In genomic region chr5:74950836-74951515, GRCh38 we compare ENCODE assay signal across 17 cellular contexts.
DNase-seq lines count a peak whose midpoint lies in the region; ATAC-seq, FAIRE-seq and TF ChIP-seq lines count a peak whose summit lies in the region.
"Had no signal": no experiment of that assay in that cellular context is flagged by ENCODE, and none has a peak within 500 bp of the region (broad histone marks: within the 10 kb centered on the region; RNA-seq: fewer than 3 reads in every experiment).

No MANE protein-coding gene starts in this region.

- no TSS peak for BruUV-seq in K562 (replicated peaks; lab: Mats Ljungman, UMichigan)

- WGBS in K562 (ENCODE audit: insufficient coverage, low coverage, missing lambda C conversion rate): 0% methylated on average over 1 of the region's 1 CpG
- WGBS in mesenchymal stem cell: 86% methylated on average over 1 of the region's 1 CpG

- H3K9ac ChIP-seq in K562 (ENCODE audit: insufficient read depth in 1 of 2, low read depth in 2 of 2, low read length in 2 of 2): no peak overlapping the region
- H3K9ac ChIP-seq in mesenchymal stem cell (ENCODE audit: low read length): no peak overlapping the region

- no peak overlapping the region for H3K14ac ChIP-seq in mesenchymal stem cell (ENCODE audit: low read length in 2 of 2)

- H4K8ac ChIP-seq in mesenchymal stem cell (ENCODE audit: low read length): no peak overlapping the region

- no peaks in the 10 kb centered on the region for H3K79me2 ChIP-seq in K562 (ENCODE audit: control insufficient read depth, insufficient read depth, low read length)

- H3K4me1 ChIP-seq in K562 (replicated peaks in 1 of 2; ENCODE audit: control insufficient read depth in 2 of 2, insufficient read depth in 2 of 2, low read length in 2 of 2): no peaks in the 10 kb centered on the region
- peaks cover 23% of the 10 kb centered on the region for H3K4me1 ChIP-seq in mesenchymal stem cell (ENCODE audit: control insufficient read depth, insufficient read depth, low read depth, low read length)

- no peak for ATAC-seq in K562
- ATAC-seq: SK-N-SH treated with all-trans-retinoic acid at 6 μM for 48 hours had no signal

- H3K79me1 ChIP-seq in mesenchymal stem cell (replicated peaks; ENCODE audit: low read length, poor library complexity, severe bottlenecking): peaks cover 5% of the 10 kb centered on the region

- H2AK5ac ChIP-seq in mesenchymal stem cell (ENCODE audit: low read length, severe bottlenecking): peak overlapping the region; percentile 54

- H3K27me3 ChIP-seq in K562 (ENCODE audit: control insufficient read depth in 2 of 2, insufficient read depth in 2 of 2, low read length in 2 of 2) (peaks cover 0 to 10% of the 10 kb centered on the region in 2 experiments; a peak in 3 of 5 replicates), mesenchymal stem cell (ENCODE audit: control insufficient read depth in 1 of 2, insufficient read depth in 1 of 2, low read length in 2 of 2) (no peaks in the 10 kb centered on the region), WERI-Rb-1 (ENCODE audit: insufficient read depth, low read depth, severe bottlenecking) (no peaks in the 10 kb centered on the region)

- DNase-seq in AG08395 (ENCODE audit: low spot score) (peak; percentile 26), GM03348 (ENCODE audit: low spot score) (peak; percentile 28), K562 (ENCODE audit: extremely low read depth in 1 of 4, low spot score in 3 of 4) (no peak), mesenchymal stem cell (no peak), anterior cingulate cortex (lab: John Stamatoyannopoulos, UW) (no peak), HUDEP-2 (lab: John Stamatoyannopoulos, UW; ENCODE audit: unreplicated experiment in 76 of 76) (no peak), WERI-Rb-1 (no peak)
- no peak for DNase-seq in activated CD4-positive, alpha-beta T cell treated with anti-CD3 and anti-CD28 coated beads, Interleukin-2, amount 50 U/mL, for 4 hours
- DNase-seq: CD4-positive, alpha-beta memory T cell; DND-41; MV-4-11; NCI-H146; NCI-H226; NCI-H526 treated with DMSO at 0.1 percent for 48 hours; Right ventricle myocardium superior had no signal

- no peak overlapping the region for H4K91ac ChIP-seq in mesenchymal stem cell (ENCODE audit: low read length)

- no peaks in the 10 kb centered on the region for H3K9me1 ChIP-seq in K562 (ENCODE audit: control insufficient read depth, insufficient read depth, low read length)

- intact Hi-C loops in K562 (cut with micrococcal nuclease): no loop called here

- no peak overlapping the region for H3K4me3 ChIP-seq in K562
- no peak overlapping the region for H3K4me3 ChIP-seq in mesenchymal stem cell (ENCODE audit: insufficient read depth in 1 of 2, low read depth in 1 of 2, low read length in 2 of 2)
- H3K4me3 ChIP-seq in WERI-Rb-1 (ENCODE audit: low read depth, low read length): no peak overlapping the region

- H3K4me2 ChIP-seq in K562 (ENCODE audit: insufficient read depth, low read length): no peak overlapping the region
- H3K4me2 ChIP-seq in mesenchymal stem cell (ENCODE audit: low read length, poor library complexity, severe bottlenecking): no peak overlapping the region

- no peak for TF ChIP-seq EP300 in K562 (IDR thresholded peaks at IDR 0.05; ENCODE audit: low read length)

- H3K36me3 ChIP-seq in K562 (ENCODE audit: control insufficient read depth, insufficient read depth, low read length): no peaks in the 10 kb centered on the region
- H3K36me3 ChIP-seq in mesenchymal stem cell (ENCODE audit: control insufficient read depth in 1 of 2, insufficient read depth in 2 of 2, low read depth in 1 of 2, low read length in 2 of 2): no peaks in the 10 kb centered on the region
- no peaks in the 10 kb centered on the region for H3K36me3 ChIP-seq in WERI-Rb-1

- peak overlapping the region in 1 of 2 experiments; percentile 75 for H2BK12ac ChIP-seq in mesenchymal stem cell (ENCODE audit: low read length in 2 of 2)

- H3K9me3 ChIP-seq in K562 (replicated peaks; ENCODE audit: control insufficient read depth, insufficient read depth, low read depth, low read length) (no peaks in the 10 kb centered on the region), mesenchymal stem cell (ENCODE audit: control insufficient read depth, low read length) (peaks cover 4% of the 10 kb centered on the region), WERI-Rb-1 (ENCODE audit: severe bottlenecking) (no peaks in the 10 kb centered on the region)

- no peak overlapping the region for H3K4ac ChIP-seq in mesenchymal stem cell (ENCODE audit: low read depth in 1 of 2, low read length in 2 of 2)

- H3K18ac ChIP-seq in mesenchymal stem cell (ENCODE audit: low read depth in 1 of 2, low read length in 2 of 2): peak overlapping the region in 1 of 2 experiments; percentile 9

- POLR2A ChIA-PET in K562 (lab: Yijun Ruan, JAX): interaction anchor here (0.6 to 1.0 kb wide), 2 partner anchors 8 to 57 kb away, joined by 4 read pairs; no protein-coding TSS in a partner anchor

- TF ChIP-seq CTCF in K562 (IDR thresholded peaks at IDR 0.05 in 2 of 3, conservative IDR thresholded peaks at IDR 0.05 in 1 of 3; ENCODE audit: insufficient read depth in 2 of 3, low read depth in 1 of 3, low read length in 3 of 3): no peak
- no peak for TF ChIP-seq CTCF in WERI-Rb-1 (IDR thresholded peaks at IDR 0.05; ENCODE audit: low read depth, low read length)

- H3K23ac ChIP-seq in mesenchymal stem cell (ENCODE audit: low read length in 2 of 2): no peak overlapping the region

- FAIRE-seq in K562 (lab: Jason Lieb, UNC): no peak
- FAIRE-seq: A204.1 had no signal

- no peak overlapping the region for H3K27ac ChIP-seq in K562 (ENCODE audit: extremely low read depth, low read depth, low read length)
- H3K27ac ChIP-seq in mesenchymal stem cell (ENCODE audit: low read length, poor library complexity, severe bottlenecking): no peak overlapping the region
- H3K27ac ChIP-seq in WERI-Rb-1: no peak overlapping the region

- H2BK5ac ChIP-seq in mesenchymal stem cell (ENCODE audit: low read depth, low read length, poor library complexity, severe bottlenecking): no peak overlapping the region

- no peaks in the 10 kb centered on the region for H4K20me1 ChIP-seq in K562 (replicated peaks; ENCODE audit: control insufficient read depth, insufficient read depth, low read length)

- H2AFZ ChIP-seq in K562 (ENCODE audit: low read depth, low read length): no peak overlapping the region
- no peak overlapping the region for H2AFZ ChIP-seq in mesenchymal stem cell (ENCODE audit: low read depth, low read length)

- CTCF ChIA-PET in K562 (lab: Yijun Ruan, JAX; ENCODE audit: low intra/inter-chr PET ratio): no interaction called here

- no peak for TF ChIP-seq POLR2A in K562 (conservative IDR thresholded peaks at IDR 0.05)

- no peak overlapping the region for H2BK120ac ChIP-seq in mesenchymal stem cell (ENCODE audit: low read depth, low read length)

- no peak overlapping the region for H2BK15ac ChIP-seq in mesenchymal stem cell (ENCODE audit: low read depth, poor library complexity, severe bottlenecking)

- in situ Hi-C loops in K562 (cut with MboI): no loop called here

- no peak for TF ChIP-seq RAD21 in K562 (CRISPR knock-in tag; conservative IDR thresholded peaks at IDR 0.05 in 1 of 2, IDR thresholded peaks at IDR 0.05 in 1 of 2)

TF ChIP-seq in K562, 482 proteins besides CTCF, POLR2A, EP300 and RAD21 (continues in another document):
- TF ChIP-seq ZNF407 (IDR thresholded peaks at IDR 0.05; ENCODE audit: low read depth) (no peak), ZNF316 (IDR thresholded peaks at IDR 0.05) (peak; percentile 49)

Comparison
In these comparisons a context has a peak if more than half of its experiments do, and no peak if none do; other contexts are left out.
1. DNase-seq: peak in AG08395 (single experiment) and GM03348 (single experiment); none in K562 (0 of 4), mesenchymal stem cell (single experiment), anterior cingulate cortex (0 of 58), HUDEP-2 (0 of 76), WERI-Rb-1 (single experiment) and activated CD4-positive, alpha-beta T cell treated with anti-CD3 and anti-CD28 coated beads, Interleukin-2, amount 50 U/mL, for 4 hours (0 of 2).